In genomic region chr9:117470455-117470854, GRCh38 we compare ENCODE assay signal across 17 cellular contexts. TPM values are rescaled to one million over a fixed set of nuclear protein-coding genes. Genes with fewer than 3 reads are reported as not detected.
DNase-seq lines count a peak whose midpoint lies in the region; FAIRE-seq and TF ChIP-seq lines count a peak whose summit lies in the region.
"Had no signal": no experiment of that assay in that cellular context is flagged by ENCODE, and none has a peak within 500 bp of the region (broad histone marks: within the 10 kb centered on the region; RNA-seq: fewer than 3 reads in every experiment).

No MANE protein-coding gene starts in this region.

- no peaks in the 10 kb centered on the region for H3K27me3 ChIP-seq in BLaER1 treated with 17β-estradiol and CSF1 and Interleukin-3, amounts not matched to agents 10 nM and 100 nM
- H3K27me3 ChIP-seq in WERI-Rb-1 (ENCODE audit: insufficient read depth, low read depth, severe bottlenecking) (no peaks in the 10 kb centered on the region), osteoblast (ENCODE audit: insufficient read depth, low read length) (no peaks in the 10 kb centered on the region)

- no peak overlapping the region for H3K4me3 ChIP-seq in BLaER1 treated with 17β-estradiol and CSF1 and Interleukin-3, amounts not matched to agents 10 nM and 100 nM
- H3K4me3 ChIP-seq in WERI-Rb-1 (ENCODE audit: low read depth, low read length), result no peak overlapping the region
- no peak overlapping the region for H3K4me3 ChIP-seq in osteoblast (ENCODE audit: insufficient read depth, low read length)

- H3K4me2 ChIP-seq in BLaER1 treated with 17β-estradiol and CSF1 and Interleukin-3, amounts not matched to agents 10 nM and 100 nM, result peak overlapping the region; percentile 14 to 73 (median 51); a peak in 20 of 22 replicates
- no peak overlapping the region for H3K4me2 ChIP-seq in osteoblast (ENCODE audit: insufficient read depth, low read length)

- H3K9ac ChIP-seq in BLaER1 treated with 17β-estradiol and CSF1 and Interleukin-3, amounts not matched to agents 10 nM and 100 nM, result no peak overlapping the region

- H2AFZ ChIP-seq in osteoblast (ENCODE audit: low read length), result no peak overlapping the region

- no peaks in the 10 kb centered on the region for H4K20me1 ChIP-seq in BLaER1 treated with 17β-estradiol and CSF1 and Interleukin-3, amounts not matched to agents 10 nM and 100 nM
- H4K20me1 ChIP-seq in osteoblast (ENCODE audit: insufficient read depth, low read length), result no peaks in the 10 kb centered on the region

- peak overlapping the region in 5 of 11 experiments; percentile 11 to 54 (median 22); a peak in 6 of 22 replicates for H3K27ac ChIP-seq in BLaER1 treated with 17β-estradiol and CSF1 and Interleukin-3, amounts not matched to agents 10 nM and 100 nM
- H3K27ac ChIP-seq in WERI-Rb-1, result peak overlapping the region; percentile 0; the same call in 1 of the 2 replicates
- no peak overlapping the region for H3K27ac ChIP-seq in osteoblast (ENCODE audit: low read depth, low read length)
- H3K27ac ChIP-seq: C4-2B had no signal

- no peaks in the 10 kb centered on the region for H3K36me3 ChIP-seq in BLaER1 treated with 17β-estradiol and CSF1 and Interleukin-3, amounts not matched to agents 10 nM and 100 nM
- H3K36me3 ChIP-seq in WERI-Rb-1 (no peaks in the 10 kb centered on the region), osteoblast (ENCODE audit: insufficient read depth, low read length) (no peaks in the 10 kb centered on the region)

- FAIRE-seq in D721Med (lab: Jason Lieb, UNC), result peak; percentile 32
- FAIRE-seq: G401.6, GM12892, H1 had no signal

- TF ChIP-seq CTCF in D721Med (IDR thresholded peaks at IDR 0.05; ENCODE audit: insufficient read depth, missing control alignments) (no peak), WERI-Rb-1 (IDR thresholded peaks at IDR 0.05; ENCODE audit: low read depth, low read length) (no peak), osteoblast (IDR thresholded peaks at IDR 0.05; ENCODE audit: extremely low read depth, low read depth, low read length) (no peak)

- DNase-seq in D721Med (ENCODE audit: insufficient read length, low spot score) (no peak), WERI-Rb-1 (no peak), osteoblast (ENCODE audit: insufficient read length, low spot score, missing footprints) (peak; percentile 69), NCI-H1930 (lab: John Stamatoyannopoulos, UW) (no peak)
- no peak for DNase-seq in activated CD8-positive, alpha-beta memory T cell treated with anti-CD3 and anti-CD28 coated beads, Interleukin-2, amount 50 U/mL, for 48 hours
- DNase-seq: Caco-2; CD4-positive, CD25-positive, alpha-beta regulatory T cell; CD8-positive, alpha-beta T cell; DMS153; DND-41; H7; HCEC 1CT had no signal

- peaks cover 12 to 36% (median 16%) of the 10 kb centered on the region in 10 experiments for H3K4me1 ChIP-seq in BLaER1 treated with 17β-estradiol and CSF1 and Interleukin-3, amounts not matched to agents 10 nM and 100 nM
- H3K4me1 ChIP-seq in osteoblast (ENCODE audit: insufficient read depth, low read length), result no peaks in the 10 kb centered on the region
- H3K4me1 ChIP-seq: Caco-2 had no signal

- no peaks in the 10 kb centered on the region for H3K9me3 ChIP-seq in BLaER1 treated with 17β-estradiol and CSF1 and Interleukin-3, amounts not matched to agents 10 nM and 100 nM (replicated peaks in 1 of 11)
- H3K9me3 ChIP-seq in WERI-Rb-1 (ENCODE audit: severe bottlenecking), result peaks cover 5% of the 10 kb centered on the region
- H3K9me3 ChIP-seq in osteoblast (ENCODE audit: low read depth, low read length), result no peaks in the 10 kb centered on the region
- H3K9me3 ChIP-seq: Caco-2 had no signal

- no peaks in the 10 kb centered on the region for H3K79me2 ChIP-seq in osteoblast (ENCODE audit: insufficient read depth, low read length)

RNA-seq across cellular contexts. Expression of gene ASTN2, which starts 55.6 kb away (rescaled TPM):
- total RNA-seq in osteoblast, result 4.7 TPM in 2 replicates
